In genomic region chr3:115330406-115330805, GRCh38 we compare ENCODE assay signal across 1 cellular context.
TF ChIP-seq lines count a peak whose summit lies in the region.

No MANE protein-coding gene starts in this region.

TF ChIP-seq in PFSK-1, 5 proteins besides CTCF, POLR2A, EP300 and RAD21 (continued from another document):
- TF ChIP-seq REST (IDR thresholded peaks at IDR 0.05; ENCODE audit: insufficient read depth in 1 of 2, low read depth in 2 of 2, low read length in 2 of 2) = peak in 1 of 2 experiments; percentile 58; a peak in 2 of 4 replicates
